ENCODE assay signal across 9 cellular contexts in genomic region chr1:65308781-65309316, GRCh38. TPM values are rescaled to one million over a fixed set of nuclear protein-coding genes. Genes with fewer than 3 reads are reported as not detected.
A peak's percentile ranks its signal among the peaks of the same experiment; 100 is the strongest.
DNase-seq lines count a peak whose midpoint lies in the region; ATAC-seq lines count a peak whose summit lies in the region.
"Had no signal": no experiment of that assay in that cellular context is flagged by ENCODE, and none has a peak within 500 bp of the region (broad histone marks: within the 10 kb centered on the region; RNA-seq: fewer than 3 reads in every experiment).

No MANE protein-coding gene starts in this region.

- no peaks in the 10 kb centered on the region for H3K9me3 ChIP-seq in SK-N-MC (ENCODE audit: low read depth, low read length)
- no peaks in the 10 kb centered on the region for H3K9me3 ChIP-seq in right cardiac atrium (ENCODE audit: control insufficient read depth, low read length)
- H3K9me3 ChIP-seq: SJCRH30 had no signal

- peak overlapping the region; percentile 80 for H3K4me3 ChIP-seq in SK-N-MC
- peak overlapping the region; percentile 58 for H3K4me3 ChIP-seq in right cardiac atrium (ENCODE audit: low read length)
- peak overlapping the region in 5 of 7 experiments; percentile 12 to 36 (median 16) for H3K4me3 ChIP-seq in skin epidermis
- H3K4me3 ChIP-seq: SJCRH30 had no signal

- DNase-seq in NCI-H2196 (lab: John Stamatoyannopoulos, UW; ENCODE audit: unreplicated experiment) (peak; percentile 36), NCI-H2196 treated with DMSO at 0.1 percent for 48 hours (lab: John Stamatoyannopoulos, UW; ENCODE audit: unreplicated experiment) (no peak), SK-N-MC (ENCODE audit: low read depth, low spot score) (no peak), right cardiac atrium (no peak), DMS79 (lab: John Stamatoyannopoulos, UW) (no peak)
- DNase-seq: SJCRH30 had no signal

- no peak for ATAC-seq in right cardiac atrium
- no peak for ATAC-seq in GM21576 (IDR thresholded peaks at IDR 0.05; ENCODE audit: unreplicated experiment)
- ATAC-seq in GM18519 (IDR thresholded peaks at IDR 0.05; ENCODE audit: low FRiP score, unreplicated experiment): no peak

- H3K27ac ChIP-seq in SK-N-MC (no peak overlapping the region), right cardiac atrium (ENCODE audit: low read length) (no peak overlapping the region), skin epidermis (no peak overlapping the region)
- H3K27ac ChIP-seq: SJCRH30 had no signal

- no peaks in the 10 kb centered on the region for H3K36me3 ChIP-seq in SK-N-MC (ENCODE audit: insufficient read depth, low read length)
- H3K36me3 ChIP-seq: SJCRH30 had no signal

- H3K9ac ChIP-seq in SK-N-MC (ENCODE audit: insufficient read length): no peak overlapping the region

- no peaks in the 10 kb centered on the region for H3K27me3 ChIP-seq in right cardiac atrium (ENCODE audit: control insufficient read depth, insufficient read depth)

- intact Hi-C loops in right cardiac atrium (cut with DNase I): no loop called here

- 14% methylated on average over 22 of the region's 22 CpGs for WGBS in right cardiac atrium

- no peaks in the 10 kb centered on the region for H3K4me1 ChIP-seq in right cardiac atrium (ENCODE audit: control insufficient read depth, insufficient read depth, low read length)
- H3K4me1 ChIP-seq: SJCRH30 had no signal

RNA-seq across cellular contexts. Expression of gene DNAJC6, which starts 0.5 kb away (rescaled TPM):
- 10 to 100 TPM; 17.7 to 26.8 (median 24.5) TPM for total RNA-seq in right cardiac atrium
- polyA plus RNA-seq in right cardiac atrium: 6.1 TPM

Comparison
In these comparisons a context has a peak if more than half of its experiments do, and no peak if none do; other contexts are left out.
1. H3K4me3 ChIP-seq: peak in every context shown above with its lines; median percentile 80 in SK-N-MC; 58 in right cardiac atrium; 16 in skin epidermis.